15 cellular contexts compared by ENCODE assay signal in genomic region chr13:58573742-58574141, GRCh38.
"Had no signal": no experiment of that assay in that cellular context is flagged by ENCODE, and none has a peak within 500 bp of the region (broad histone marks: within the 10 kb centered on the region; RNA-seq: fewer than 3 reads in every experiment).

No MANE protein-coding gene starts in this region.

- H3K4me3 ChIP-seq: breast epithelium, esophagus muscularis mucosa, lung, testis, upper lobe of right lung had no signal

- H3K9me3 ChIP-seq: testis, upper lobe of right lung had no signal

- H3K4me1 ChIP-seq: breast epithelium, esophagus muscularis mucosa, parathyroid adenoma, testis, upper lobe of right lung had no signal

- H3K27me3 ChIP-seq: breast epithelium, esophagus muscularis mucosa, testis, upper lobe of right lung had no signal

- ATAC-seq: left cardiac atrium, upper lobe of right lung, WTC11 had no signal

- DNase-seq: activated CD4-positive, alpha-beta T cell treated with anti-CD3 and anti-CD28 coated beads, Interleukin-2, amount 10 ng/mL, durations not matched to agents 24 days and 14 days; activated naive CD4-positive, alpha-beta T cell; aorta; left cardiac atrium; naive B cell; retina; stimulated activated CD4-positive, alpha-beta T cell treated with anti-CD3 and anti-CD28 coated beads, Interleukin-4, amount 100 ng/mL, for 1 hour; stimulated activated CD8-positive, alpha-beta memory T cell treated with anti-CD3 and anti-CD28 coated beads, Interleukin-4, amount 100 ng/mL, for 48 hours; testis; upper lobe of right lung had no signal

- H3K36me3 ChIP-seq: breast epithelium, esophagus muscularis mucosa, upper lobe of right lung had no signal

- H3K27ac ChIP-seq: breast epithelium, esophagus muscularis mucosa, parathyroid adenoma, testis, upper lobe of right lung had no signal
